9 cellular contexts compared by ENCODE assay signal in genomic region chr5:115888027-115888426, GRCh38. TPM values are rescaled to one million over a fixed set of nuclear protein-coding genes. Genes with fewer than 3 reads are reported as not detected.
DNase-seq lines count a peak whose midpoint lies in the region; ATAC-seq, FAIRE-seq and TF ChIP-seq lines count a peak whose summit lies in the region.
"Had no signal": no experiment of that assay in that cellular context is flagged by ENCODE, and none has a peak within 500 bp of the region (broad histone marks: within the 10 kb centered on the region; RNA-seq: fewer than 3 reads in every experiment).

No MANE protein-coding gene starts in this region.

- H3K27me3 Mint-ChIP-seq in nephron progenitor cell (ENCODE audit: low read depth, poor library complexity) = no peaks in the 10 kb centered on the region

- peak; percentile 7 for DNase-seq in GM04503 (ENCODE audit: low read depth)
- DNase-seq in NCI-H1694 treated with DMSO at 0.1 percent for 48 hours (lab: John Stamatoyannopoulos, UW) = peak; percentile 5
- peak; percentile 2 to 4 for DNase-seq in dermis microvascular lymphatic vessel endothelial cell (ENCODE audit: low read depth in 2 of 2)
- DNase-seq in omental fat pad (ENCODE audit: low spot score) = no peak
- DNase-seq in epidermal melanocyte (ENCODE audit: insufficient read length, low spot score) = no peak
- no peak for DNase-seq in nephron progenitor cell
- no peak for DNase-seq in GM12892 (ENCODE audit: insufficient read length)
- DNase-seq: substantia nigra had no signal

- ATAC-seq in omental fat pad (ENCODE audit: low FRiP score) (peak; percentile 44), HG02970 (IDR thresholded peaks at IDR 0.05; ENCODE audit: low FRiP score, unreplicated experiment) (no peak)

- H3K4me3 Mint-ChIP-seq in nephron progenitor cell = no peak overlapping the region

- no peaks in the 10 kb centered on the region for H3K9me3 Mint-ChIP-seq in nephron progenitor cell

- no peak overlapping the region for H3K27ac Mint-ChIP-seq in nephron progenitor cell

- H3K4me1 Mint-ChIP-seq in nephron progenitor cell = no peaks in the 10 kb centered on the region

- TF ChIP-seq POLR2A in GM12892 (IDR thresholded peaks at IDR 0.05; ENCODE audit: low read depth, low read length) = no peak

- no peak for FAIRE-seq in GM12892 (lab: Jason Lieb, UNC)

- TF ChIP-seq CTCF in omental fat pad (IDR thresholded peaks at IDR 0.05) (no peak), nephron progenitor cell (IDR thresholded peaks at IDR 0.05) (no peak)

- H3K36me3 Mint-ChIP-seq in nephron progenitor cell (ENCODE audit: low read depth) = peaks cover 19% of the 10 kb centered on the region

RNA-seq across cellular contexts. Expression of gene AP3S1, which starts 46.3 kb away (rescaled TPM):
- total RNA-seq in dermis microvascular lymphatic vessel endothelial cell (50.3 and 61.9 TPM in 2 replicates), omental fat pad (10 to 100 TPM; 59.6 to 86.9 (median 77.6) TPM)
- 269 TPM for polyA plus RNA-seq in GM12892 (2012; ENCODE audit: missing spikeins)

RNA-seq across cellular contexts. Expression of gene ATG12, which starts 46.7 kb away (rescaled TPM):
- total RNA-seq in dermis microvascular lymphatic vessel endothelial cell (19.9 and 34.3 TPM in 2 replicates), omental fat pad (10 to 100 TPM; 40.6 to 58.8 (median 51.4) TPM)
- polyA plus RNA-seq in GM12892 (2012; ENCODE audit: missing spikeins) = 58.9 TPM

Comparison
In these comparisons a context has a peak if more than half of its experiments do, and no peak if none do; other contexts are left out.
1. DNase-seq: peak in GM04503 (single experiment), NCI-H1694 treated with DMSO at 0.1 percent for 48 hours (single experiment) and dermis microvascular lymphatic vessel endothelial cell (2 of 2); none in omental fat pad (single experiment), epidermal melanocyte (single experiment), nephron progenitor cell (single experiment) and GM12892 (single experiment).